ENCODE assay signal across 9 cellular contexts in the genomic region with DNA sequence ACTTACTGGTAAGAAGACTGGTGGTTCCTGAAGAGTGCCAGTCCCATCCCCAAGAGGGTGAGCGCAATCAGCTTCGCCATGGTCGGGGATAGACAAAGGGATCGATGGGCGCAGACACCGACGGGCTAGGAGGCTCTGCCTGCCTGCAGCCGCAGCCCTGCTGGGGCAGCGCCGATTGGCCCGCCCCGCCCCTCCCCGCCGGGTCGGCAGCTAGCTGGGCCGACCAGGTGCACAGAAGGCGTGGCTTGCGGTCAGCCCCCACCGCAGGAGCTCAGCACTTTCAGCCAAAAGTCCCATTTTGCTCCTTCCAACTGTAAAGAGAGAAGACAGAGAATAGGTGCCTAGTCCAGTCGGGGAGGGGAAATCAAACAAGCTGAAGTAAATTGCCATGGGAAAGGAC. TPM values are rescaled to one million over a fixed set of nuclear protein-coding genes. Genes with fewer than 3 reads are reported as not detected.
DNase-seq lines count a peak whose midpoint lies in the region; ATAC-seq and TF ChIP-seq lines count a peak whose summit lies in the region.
"Had no signal": no experiment of that assay in that cellular context is flagged by ENCODE, and none has a peak within 500 bp of the region (broad histone marks: within the 10 kb centered on the region; RNA-seq: fewer than 3 reads in every experiment).

A gene (minus strand): TSS at position 137 of the 400 bp plus-strand sequence. CDS start 57 bp downstream, at position 80.

- no peak within 1 kb of the TSS for H3K27ac Mint-ChIP-seq in activated T-helper 1 cell treated with anti-CD3 and anti-CD28 coated beads, Interleukin-12 subunit alpha, Interleukin-12 subunit beta, Interleukin-2, Interleukin-4 antibody, amounts not matched to agents 30 ng/mL and 10 ng/mL and 1 ng/mL, durations not matched to agents 14 hours and 24 hours and 36 hours

- CTCF ChIA-PET in GM10248 (lab: Yijun Ruan, JAX): interaction anchor here (1.2 to 1.3 kb wide), 2 partner anchors 9 to 13 kb away, joined by 3 read pairs; no protein-coding TSS in a partner anchor

- H3K36me3 ChIP-seq in liver (ENCODE audit: control insufficient read depth in 4 of 4, insufficient read depth in 3 of 4, low read depth in 1 of 4, low read length in 3 of 4): no peaks in the 10 kb centered on the region
- H3K36me3 ChIP-seq in prostate gland: no peaks in the 10 kb centered on the region

- H3K4me1 ChIP-seq in liver (ENCODE audit: control insufficient read depth in 4 of 4, insufficient read depth in 4 of 4, low read length in 3 of 4): peaks cover 2 to 45% (median 33%) of the 10 kb centered on the region in 4 donors
- no peaks in the 10 kb centered on the region for H3K4me1 ChIP-seq in prostate gland (replicated peaks)

- no peaks in the 10 kb centered on the region for H3K4me1 Mint-ChIP-seq in activated T-helper 1 cell treated with anti-CD3 and anti-CD28 coated beads, Interleukin-12 subunit alpha, Interleukin-12 subunit beta, Interleukin-2, Interleukin-4 antibody, amounts not matched to agents 30 ng/mL and 10 ng/mL and 1 ng/mL, durations not matched to agents 14 hours and 24 hours and 36 hours (ENCODE audit: low read depth)

- DNase-seq in SHP77 (lab: John Stamatoyannopoulos, UW): peak; percentile 40 to 73
- no peak for DNase-seq in GM10248 (ENCODE audit: extremely low spot score)
- no peak for DNase-seq in prostate gland (ENCODE audit: low spot score)
- DNase-seq in activated T-helper 1 cell treated with anti-CD3 and anti-CD28 coated beads, Interleukin-12 subunit alpha, Interleukin-12 subunit beta, Interleukin-2, Interleukin-4 antibody, amounts not matched to agents 30 ng/mL and 10 ng/mL and 1 ng/mL, durations not matched to agents 14 hours and 24 hours and 36 hours (ENCODE audit: low spot score): no peak

- ATAC-seq in GM18508 (IDR thresholded peaks at IDR 0.05; ENCODE audit: insufficient read depth, unreplicated experiment): peak; percentile 56
- peak; percentile 55 for ATAC-seq in HG02623 (IDR thresholded peaks at IDR 0.05; ENCODE audit: unreplicated experiment)
- no peak for ATAC-seq in GM21825 (IDR thresholded peaks at IDR 0.05; ENCODE audit: unreplicated experiment)

- peak within 1 kb of the TSS; percentile 82 to 90 for H3K9ac ChIP-seq in liver (ENCODE audit: low read depth in 1 of 2, low read length in 2 of 2)

- H3K36me3 Mint-ChIP-seq in activated T-helper 1 cell treated with anti-CD3 and anti-CD28 coated beads, Interleukin-12 subunit alpha, Interleukin-12 subunit beta, Interleukin-2, Interleukin-4 antibody, amounts not matched to agents 30 ng/mL and 10 ng/mL and 1 ng/mL, durations not matched to agents 14 hours and 24 hours and 36 hours (ENCODE audit: low read depth): no peaks in the 10 kb centered on the region

- H3K27me3 ChIP-seq in liver (ENCODE audit: control insufficient read depth in 4 of 4, insufficient read depth in 4 of 4, low read length in 3 of 4) (no peaks in the 10 kb centered on the region), prostate gland (replicated peaks; ENCODE audit: insufficient read depth) (no peaks in the 10 kb centered on the region)

- WGBS in liver: 5% methylated on average over 20 of the region's 20 CpGs
- 15% methylated on average over 20 of the region's 20 CpGs for WGBS in prostate gland

- peaks cover 6% of the 10 kb centered on the region for H3K27me3 Mint-ChIP-seq in activated T-helper 1 cell treated with anti-CD3 and anti-CD28 coated beads, Interleukin-12 subunit alpha, Interleukin-12 subunit beta, Interleukin-2, Interleukin-4 antibody, amounts not matched to agents 30 ng/mL and 10 ng/mL and 1 ng/mL, durations not matched to agents 14 hours and 24 hours and 36 hours (ENCODE audit: insufficient read depth)

- H3K9me3 ChIP-seq in liver (ENCODE audit: control insufficient read depth in 4 of 4, low read length in 3 of 4) (no peaks in the 10 kb centered on the region), prostate gland (no peaks in the 10 kb centered on the region)

- H3K4me3 Mint-ChIP-seq in activated T-helper 1 cell treated with anti-CD3 and anti-CD28 coated beads, Interleukin-12 subunit alpha, Interleukin-12 subunit beta, Interleukin-2, Interleukin-4 antibody, amounts not matched to agents 30 ng/mL and 10 ng/mL and 1 ng/mL, durations not matched to agents 14 hours and 24 hours and 36 hours: no peak within 1 kb of the TSS

- peaks cover 10% of the 10 kb centered on the region for H3K9me3 Mint-ChIP-seq in activated T-helper 1 cell treated with anti-CD3 and anti-CD28 coated beads, Interleukin-12 subunit alpha, Interleukin-12 subunit beta, Interleukin-2, Interleukin-4 antibody, amounts not matched to agents 30 ng/mL and 10 ng/mL and 1 ng/mL, durations not matched to agents 14 hours and 24 hours and 36 hours

- intact Hi-C loops in prostate gland (cut with DNase I): no loop called here
- intact Hi-C loops in activated T-helper 1 cell treated with anti-CD3 and anti-CD28 coated beads, Interleukin-12 subunit alpha, Interleukin-12 subunit beta, Interleukin-2, Interleukin-4 antibody, amounts not matched to agents 30 ng/mL and 10 ng/mL and 1 ng/mL, durations not matched to agents 14 hours and 24 hours and 36 hours (cut with micrococcal nuclease): no loop called here

- TF ChIP-seq CTCF in liver (IDR thresholded peaks at IDR 0.05; ENCODE audit: low read depth, low read length, missing input control): no peak
- no peak for TF ChIP-seq CTCF in GM10248 (IDR thresholded peaks at IDR 0.05; ENCODE audit: control extremely low read depth, extremely low read depth, low read depth, missing control alignments)
- no peak for TF ChIP-seq CTCF in prostate gland (IDR thresholded peaks at IDR 0.05)

- TF ChIP-seq POLR2A in prostate gland (IDR thresholded peaks at IDR 0.05): no peak

- POLR2A ChIA-PET in GM10248 (lab: Yijun Ruan, JAX): no interaction called here

- peak within 1 kb of the TSS; percentile 75 to 78 for H3K27ac ChIP-seq in liver (ENCODE audit: low read depth in 1 of 2, low read length in 2 of 2)
- no peak within 1 kb of the TSS for H3K27ac ChIP-seq in prostate gland

- H3K4me3 ChIP-seq in liver (ENCODE audit: low read depth in 1 of 3, low read length in 3 of 3) (peak within 1 kb of the TSS; percentile 73 to 88 (median 78)), prostate gland (no peak within 1 kb of the TSS)

- peak; percentile 17 to 43 for TF ChIP-seq RAD21 in liver (IDR thresholded peaks at IDR 0.05)

TF ChIP-seq in liver, 16 proteins besides CTCF, POLR2A, EP300 and RAD21:
- no peak for TF ChIP-seq HNF4A (conservative IDR thresholded peaks at IDR 0.05)
- no peak for TF ChIP-seq FOXA2 (IDR thresholded peaks at IDR 0.05)
- no peak for TF ChIP-seq HNF4G (IDR thresholded peaks at IDR 0.05)
- TF ChIP-seq TAF1 (conservative IDR thresholded peaks at IDR 0.05): peak; percentile 91
- TF ChIP-seq, protein P1, sequence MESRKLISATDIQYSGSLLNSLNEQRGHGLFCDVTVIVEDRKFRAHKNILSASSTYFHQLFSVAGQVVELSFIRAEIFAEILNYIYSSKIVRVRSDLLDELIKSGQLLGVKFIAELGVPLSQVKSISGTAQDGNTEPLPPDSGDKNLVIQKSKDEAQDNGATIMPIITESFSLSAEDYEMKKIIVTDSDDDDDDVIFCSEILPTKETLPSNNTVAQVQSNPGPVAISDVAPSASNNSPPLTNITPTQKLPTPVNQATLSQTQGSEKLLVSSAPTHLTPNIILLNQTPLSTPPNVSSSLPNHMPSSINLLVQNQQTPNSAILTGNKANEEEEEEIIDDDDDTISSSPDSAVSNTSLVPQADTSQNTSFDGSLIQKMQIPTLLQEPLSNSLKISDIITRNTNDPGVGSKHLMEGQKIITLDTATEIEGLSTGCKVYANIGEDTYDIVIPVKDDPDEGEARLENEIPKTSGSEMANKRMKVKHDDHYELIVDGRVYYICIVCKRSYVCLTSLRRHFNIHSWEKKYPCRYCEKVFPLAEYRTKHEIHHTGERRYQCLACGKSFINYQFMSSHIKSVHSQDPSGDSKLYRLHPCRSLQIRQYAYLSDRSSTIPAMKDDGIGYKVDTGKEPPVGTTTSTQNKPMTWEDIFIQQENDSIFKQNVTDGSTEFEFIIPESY (IDR thresholded peaks at IDR 0.05): no peak
- peak; percentile 44 for TF ChIP-seq YY1 (IDR thresholded peaks at IDR 0.05)
- TF ChIP-seq SP1 (IDR thresholded peaks at IDR 0.05): peak; percentile 60
- no peak for TF ChIP-seq JUND (IDR thresholded peaks at IDR 0.05)
- no peak for TF ChIP-seq RXRA (IDR thresholded peaks at IDR 0.05)
TF ChIP-seq in liver: peak in this region for 3.

RNA-seq across cellular contexts. Expression of the gene that starts here (rescaled TPM):
- total RNA-seq in liver: 100 to 1,000 TPM in 1 of 2 donors, 10 to 100 TPM in 1; 54.8 to 190 TPM
- 1,000 to 10,000 TPM in 1 of 2 donors, 100 to 1,000 TPM in 1; 224 to 1,101 TPM for polyA plus RNA-seq in liver
- total RNA-seq in prostate gland: under 1 TPM in 1 of 2 donors, not detected in 1; 0.87 TPM
- not detected in 2 replicates for total RNA-seq in activated T-helper 1 cell treated with anti-CD3 and anti-CD28 coated beads, Interleukin-12 subunit alpha, Interleukin-12 subunit beta, Interleukin-2, Interleukin-4 antibody, amounts not matched to agents 30 ng/mL and 10 ng/mL and 1 ng/mL, durations not matched to agents 14 hours and 24 hours and 36 hours
- total RNA-seq: SK-MEL-5 had no signal

Comparison
In these comparisons a context has a peak if more than half of its experiments do, and no peak if none do; other contexts are left out.
1. RNA of the gene that starts here (total RNA-seq): 54.8 to 190 TPM in liver; 0.87 TPM in prostate gland and not detected in activated T-helper 1 cell treated with anti-CD3 and anti-CD28 coated beads, Interleukin-12 subunit alpha, Interleukin-12 subunit beta, Interleukin-2, Interleukin-4 antibody, amounts not matched to agents 30 ng/mL and 10 ng/mL and 1 ng/mL, durations not matched to agents 14 hours and 24 hours and 36 hours; every median in the first group is over 10 times any median in the second.
2. DNase-seq: peak in SHP77 (2 of 2); none in GM10248 (single experiment), prostate gland (single experiment) and activated T-helper 1 cell treated with anti-CD3 and anti-CD28 coated beads, Interleukin-12 subunit alpha, Interleukin-12 subunit beta, Interleukin-2, Interleukin-4 antibody, amounts not matched to agents 30 ng/mL and 10 ng/mL and 1 ng/mL, durations not matched to agents 14 hours and 24 hours and 36 hours (single experiment).
3. H3K27ac ChIP-seq: peak in liver (2 of 2); none in prostate gland (0 of 2).
4. H3K4me3 ChIP-seq: peak in liver (3 of 3); none in prostate gland (0 of 2).